Comparison of ENCODE assay signal across 1 cellular context in genomic region chr2:46162329-46162870, GRCh38.
TF ChIP-seq lines count a peak whose summit lies in the region.

No MANE protein-coding gene starts in this region.

TF ChIP-seq in IMR-90, 13 proteins besides CTCF, POLR2A, EP300 and RAD21:
- TF ChIP-seq RCOR1 (IDR thresholded peaks at IDR 0.05; ENCODE audit: insufficient replicate concordance, low read length) (no peak), CEBPB (IDR thresholded peaks at IDR 0.05; ENCODE audit: low read depth, low read length) (peak; percentile 7; the same call in 1 of the 2 replicates)
